17 cellular contexts compared by ENCODE assay signal in genomic region chr3:127442551-127442950, GRCh38.
"Had no signal": no experiment of that assay in that cellular context is flagged by ENCODE, and none has a peak within 500 bp of the region (broad histone marks: within the 10 kb centered on the region; RNA-seq: fewer than 3 reads in every experiment).

No MANE protein-coding gene starts in this region.

- H3K4me3 ChIP-seq: psoas muscle had no signal

- H3K4me1 ChIP-seq: psoas muscle had no signal

- H3K36me3 Mint-ChIP-seq: activated CD8-positive, alpha-beta memory T cell treated with anti-CD3 and anti-CD28 coated beads, Interleukin-2, amount 10 ng/mL, durations not matched to agents 7 days and 5 days; activated naive CD8-positive, alpha-beta T cell treated with anti-CD3 and anti-CD28 coated beads for 36 hours; naive thymus-derived CD8-positive, alpha-beta T cell; stimulated activated effector memory CD8-positive, alpha-beta T cell treated with anti-CD3 and anti-CD28 coated beads, Interleukin-12 subunit alpha, Interleukin-12 subunit beta, amount 100 ng/mL, for 72 hours had no signal

- H3K9me3 ChIP-seq: psoas muscle had no signal

- H3K4me3 Mint-ChIP-seq: activated CD8-positive, alpha-beta memory T cell treated with anti-CD3 and anti-CD28 coated beads, Interleukin-2, amount 10 ng/mL, durations not matched to agents 7 days and 5 days; activated naive CD8-positive, alpha-beta T cell treated with anti-CD3 and anti-CD28 coated beads for 36 hours; activated T-cell treated with anti-CD3 and anti-CD28 coated beads, Interleukin-2, amount 50 U/mL, for 24 hours; dendritic cell treated with granulocyte-macrophage colony-stimulating factor and Interleukin-4, amounts not matched to agents 40 ng/mL and 50 ng/mL, for 4 days; effector memory CD8-positive, alpha-beta T cell; naive thymus-derived CD8-positive, alpha-beta T cell; stimulated activated effector memory CD8-positive, alpha-beta T cell treated with anti-CD3 and anti-CD28 coated beads, Interleukin-12 subunit alpha, Interleukin-12 subunit beta, amount 100 ng/mL, for 72 hours had no signal

- H3K27me3 ChIP-seq: brain microvascular endothelial cell had no signal

- H3K27me3 Mint-ChIP-seq: activated naive CD8-positive, alpha-beta T cell treated with anti-CD3 and anti-CD28 coated beads for 36 hours had no signal

- DNase-seq: activated CD4-positive, alpha-beta T cell treated with anti-CD3 and anti-CD28 coated beads, Interleukin-2, amount 50 U/mL, for 48 hours; activated CD8-positive, alpha-beta memory T cell treated with anti-CD3 and anti-CD28 coated beads, Interleukin-2, amount 10 ng/mL, durations not matched to agents 7 days and 5 days; activated gamma-delta T cell treated with Interleukin-2 at 50 U/mL for 16 hours; activated naive CD8-positive, alpha-beta T cell treated with anti-CD3 and anti-CD28 coated beads for 36 hours; activated T-cell treated with anti-CD3 and anti-CD28 coated beads, Interleukin-2, amount 50 U/mL, for 24 hours; anterior cingulate cortex; brain microvascular endothelial cell; effector memory CD8-positive, alpha-beta T cell; naive thymus-derived CD8-positive, alpha-beta T cell; nucleus accumbens; psoas muscle; stimulated activated CD4-positive, alpha-beta T cell treated with anti-CD3 and anti-CD28 coated beads, Interleukin-12 subunit alpha, Interleukin-12 subunit beta, amount 100 ng/mL, for 4 hours; stimulated activated CD4-positive, alpha-beta T cell treated with anti-CD3 and anti-CD28 coated beads, Interleukin-2, amount 100 ng/mL, for 24 hours; T1000 had no signal

- H3K4me1 Mint-ChIP-seq: activated CD8-positive, alpha-beta memory T cell treated with anti-CD3 and anti-CD28 coated beads, Interleukin-2, amount 10 ng/mL, durations not matched to agents 7 days and 5 days; activated naive CD8-positive, alpha-beta T cell treated with anti-CD3 and anti-CD28 coated beads for 36 hours; stimulated activated effector memory CD8-positive, alpha-beta T cell treated with anti-CD3 and anti-CD28 coated beads, Interleukin-12 subunit alpha, Interleukin-12 subunit beta, amount 100 ng/mL, for 72 hours had no signal

- H3K27ac ChIP-seq: brain microvascular endothelial cell, epithelial cell of prostate, psoas muscle had no signal

- H3K36me3 ChIP-seq: brain microvascular endothelial cell had no signal

- H3K9me3 Mint-ChIP-seq: activated naive CD8-positive, alpha-beta T cell treated with anti-CD3 and anti-CD28 coated beads for 36 hours; activated T-cell treated with anti-CD3 and anti-CD28 coated beads, Interleukin-2, amount 50 U/mL, for 24 hours; dendritic cell treated with granulocyte-macrophage colony-stimulating factor and Interleukin-4, amounts not matched to agents 40 ng/mL and 50 ng/mL, for 4 days; effector memory CD8-positive, alpha-beta T cell; naive thymus-derived CD8-positive, alpha-beta T cell; stimulated activated effector memory CD8-positive, alpha-beta T cell treated with anti-CD3 and anti-CD28 coated beads, Interleukin-12 subunit alpha, Interleukin-12 subunit beta, amount 100 ng/mL, for 72 hours had no signal

- H3K27ac Mint-ChIP-seq: activated CD8-positive, alpha-beta memory T cell treated with anti-CD3 and anti-CD28 coated beads, Interleukin-2, amount 10 ng/mL, durations not matched to agents 7 days and 5 days; activated naive CD8-positive, alpha-beta T cell treated with anti-CD3 and anti-CD28 coated beads for 36 hours; activated T-cell treated with anti-CD3 and anti-CD28 coated beads, Interleukin-2, amount 50 U/mL, for 24 hours; dendritic cell treated with granulocyte-macrophage colony-stimulating factor and Interleukin-4, amounts not matched to agents 40 ng/mL and 50 ng/mL, for 4 days; effector memory CD8-positive, alpha-beta T cell; naive thymus-derived CD8-positive, alpha-beta T cell; stimulated activated effector memory CD8-positive, alpha-beta T cell treated with anti-CD3 and anti-CD28 coated beads, Interleukin-12 subunit alpha, Interleukin-12 subunit beta, amount 100 ng/mL, for 72 hours had no signal

- ATAC-seq: activated CD8-positive, alpha-beta memory T cell treated with anti-CD3 and anti-CD28 coated beads, Interleukin-2, amount 10 ng/mL, durations not matched to agents 7 days and 5 days; effector memory CD8-positive, alpha-beta T cell; naive thymus-derived CD8-positive, alpha-beta T cell; psoas muscle; stimulated activated effector memory CD8-positive, alpha-beta T cell treated with anti-CD3 and anti-CD28 coated beads, Interleukin-12 subunit alpha, Interleukin-12 subunit beta, amount 100 ng/mL, for 72 hours had no signal
